24 cellular contexts compared by ENCODE assay signal in genomic region chr15:41713047-41713446, GRCh38. TPM values are rescaled to one million over a fixed set of nuclear protein-coding genes. Genes with fewer than 3 reads are reported as not detected.
A peak's percentile ranks its signal among the peaks of the same experiment; 100 is the strongest.
DNase-seq lines count a peak whose midpoint lies in the region; ATAC-seq and TF ChIP-seq lines count a peak whose summit lies in the region.
"Had no signal": no experiment of that assay in that cellular context is flagged by ENCODE, and none has a peak within 500 bp of the region (broad histone marks: within the 10 kb centered on the region; RNA-seq: fewer than 3 reads in every experiment).

No MANE protein-coding gene starts in this region.

- H3K36me3 ChIP-seq in aorta (ENCODE audit: control insufficient read depth in 1 of 2, insufficient read depth in 2 of 2, low read length in 1 of 2) = peaks cover 5 to 6% of the 10 kb centered on the region in 2 donors

- intact Hi-C loops in aorta (cut with DNase I) = no loop called here

- DNase-seq in astrocyte of the hippocampus (ENCODE audit: low read depth, low spot score) (peak; percentile 50), endothelial cell (ENCODE audit: low spot score) (no peak), iris pigment epithelial cell (ENCODE audit: low read depth) (peak; percentile 39), superior temporal gyrus (ENCODE audit: extremely low spot score) (peak; percentile 61), NCI-H774 (lab: John Stamatoyannopoulos, UW) (no peak), aorta (no peak)
- no peak for DNase-seq in effector memory CD8-positive, alpha-beta T cell
- DNase-seq: activated CD4-positive, alpha-beta T cell treated with anti-CD3 and anti-CD28 coated beads, Interleukin-2, amount 10 ng/mL, durations not matched to agents 7 days and 5 days; activated CD8-positive, alpha-beta memory T cell treated with anti-CD3 and anti-CD28 coated beads, Interleukin-2, amount 50 U/mL, for 4 hours; activated gamma-delta T cell; DMS79 treated with DMSO at 0.1 percent for 48 hours; effector memory CD4-positive, alpha-beta T cell; islet precursor cell; KBM-7; NCI-H1694 treated with DMSO at 0.1 percent for 48 hours; NCI-H82; SHP77 treated with DMSO at 0.1 percent for 48 hours; stimulated activated CD4-positive, alpha-beta T cell treated with anti-CD3 and anti-CD28 coated beads, Interleukin-1b, Interleukin-23, amount 100 ng/mL, for 48 hours; stimulated activated naive B cell treated with anti-CD40 and anti-IgM and Interleukin-4, amounts not matched to agents 10 μg/mL and 1 μg/mL and 100 μg/mL, for 72 hours; T-cell had no signal

- no peak for ATAC-seq in effector memory CD8-positive, alpha-beta T cell (replicated peaks)
- no peak for ATAC-seq in aorta (ENCODE audit: low FRiP score)
- ATAC-seq: stimulated activated naive B cell treated with anti-CD40 and anti-IgM and Interleukin-4, amounts not matched to agents 10 μg/mL and 1 μg/mL and 100 μg/mL, for 72 hours; T-cell had no signal

- no peaks in the 10 kb centered on the region for H3K4me1 ChIP-seq in aorta (ENCODE audit: control insufficient read depth in 1 of 2, insufficient read depth in 2 of 2, low read length in 2 of 2)

- no peaks in the 10 kb centered on the region for H3K27me3 ChIP-seq in aorta (ENCODE audit: control insufficient read depth in 1 of 2, insufficient read depth in 2 of 2, low read length in 1 of 2)
- H3K27me3 ChIP-seq: cardiac muscle cell, hepatocyte, upper lobe of left lung had no signal

- no peak overlapping the region for H3K27ac Mint-ChIP-seq in endothelial cell (ENCODE audit: unreplicated experiment)
- peak overlapping the region in 1 of 2 donors; percentile 2 for H3K27ac Mint-ChIP-seq in effector memory CD8-positive, alpha-beta T cell
- H3K27ac Mint-ChIP-seq: activated CD4-positive, alpha-beta T cell treated with anti-CD3 and anti-CD28 coated beads, Interleukin-2, amount 10 ng/mL, durations not matched to agents 7 days and 5 days; memory B cell; stimulated activated naive B cell treated with anti-CD40 and anti-IgM and Interleukin-4, amounts not matched to agents 10 μg/mL and 1 μg/mL and 100 μg/mL, for 72 hours; T-cell had no signal

- no peak overlapping the region for H3K27ac ChIP-seq in aorta (ENCODE audit: low read depth in 1 of 2, low read length in 2 of 2)
- H3K27ac ChIP-seq: cardiac muscle cell, hepatocyte, upper lobe of left lung had no signal

- peaks cover 8% of the 10 kb centered on the region for H3K36me3 Mint-ChIP-seq in endothelial cell (ENCODE audit: low read depth, unreplicated experiment)
- H3K36me3 Mint-ChIP-seq in effector memory CD8-positive, alpha-beta T cell (ENCODE audit: insufficient read depth) = peaks cover 56% of the 10 kb centered on the region

- H3K4me3 Mint-ChIP-seq in endothelial cell (ENCODE audit: unreplicated experiment) = peak overlapping the region; percentile 60
- H3K4me3 Mint-ChIP-seq in effector memory CD8-positive, alpha-beta T cell = no peak overlapping the region
- H3K4me3 Mint-ChIP-seq: activated CD4-positive, alpha-beta T cell treated with anti-CD3 and anti-CD28 coated beads, Interleukin-2, amount 10 ng/mL, durations not matched to agents 7 days and 5 days; memory B cell; stimulated activated naive B cell treated with anti-CD40 and anti-IgM and Interleukin-4, amounts not matched to agents 10 μg/mL and 1 μg/mL and 100 μg/mL, for 72 hours; T-cell had no signal

- 17 to 18% methylated on average over 6 of the region's 6 CpGs for WGBS in aorta, 2 donors

- TF ChIP-seq CTCF in endothelial cell (IDR thresholded peaks at IDR 0.05; ENCODE audit: unreplicated experiment) = no peak

- no peaks in the 10 kb centered on the region for H3K4me1 Mint-ChIP-seq in endothelial cell (ENCODE audit: unreplicated experiment)
- peaks cover 0 to 8% of the 10 kb centered on the region in 2 donors for H3K4me1 Mint-ChIP-seq in effector memory CD8-positive, alpha-beta T cell (ENCODE audit: low read depth in 2 of 2)
- H3K4me1 Mint-ChIP-seq: activated CD4-positive, alpha-beta T cell treated with anti-CD3 and anti-CD28 coated beads, Interleukin-2, amount 10 ng/mL, durations not matched to agents 7 days and 5 days; stimulated activated naive B cell treated with anti-CD40 and anti-IgM and Interleukin-4, amounts not matched to agents 10 μg/mL and 1 μg/mL and 100 μg/mL, for 72 hours had no signal

- H3K9me3 ChIP-seq in aorta (ENCODE audit: control insufficient read depth, low read length) = no peaks in the 10 kb centered on the region
- H3K9me3 ChIP-seq: upper lobe of left lung had no signal

- H3K27me3 Mint-ChIP-seq in endothelial cell (ENCODE audit: unreplicated experiment) = no peaks in the 10 kb centered on the region
- no peaks in the 10 kb centered on the region for H3K27me3 Mint-ChIP-seq in effector memory CD8-positive, alpha-beta T cell
- H3K27me3 Mint-ChIP-seq: activated CD4-positive, alpha-beta T cell treated with anti-CD3 and anti-CD28 coated beads, Interleukin-2, amount 10 ng/mL, durations not matched to agents 7 days and 5 days; memory B cell; stimulated activated naive B cell treated with anti-CD40 and anti-IgM and Interleukin-4, amounts not matched to agents 10 μg/mL and 1 μg/mL and 100 μg/mL, for 72 hours; T-cell had no signal

- no peak overlapping the region for H3K4me3 ChIP-seq in aorta (ENCODE audit: low read length in 2 of 2)
- H3K4me3 ChIP-seq: cardiac muscle cell, hepatocyte, upper lobe of left lung had no signal

- no peaks in the 10 kb centered on the region for H3K9me3 Mint-ChIP-seq in endothelial cell (ENCODE audit: unreplicated experiment)
- no peaks in the 10 kb centered on the region for H3K9me3 Mint-ChIP-seq in effector memory CD8-positive, alpha-beta T cell
- H3K9me3 Mint-ChIP-seq: activated CD4-positive, alpha-beta T cell treated with anti-CD3 and anti-CD28 coated beads, Interleukin-2, amount 10 ng/mL, durations not matched to agents 7 days and 5 days; memory B cell; stimulated activated naive B cell treated with anti-CD40 and anti-IgM and Interleukin-4, amounts not matched to agents 10 μg/mL and 1 μg/mL and 100 μg/mL, for 72 hours; T-cell had no signal

RNA-seq across cellular contexts. Expression of gene MGA, which starts 52.8 kb away (rescaled TPM):
- total RNA-seq in endothelial cell (ENCODE audit: unreplicated experiment) = 48.0 TPM
- total RNA-seq in aorta = 10 to 100 TPM; 44.1 to 46.6 TPM
- 1 to 10 TPM; 1.9 to 6.0 TPM for polyA plus RNA-seq in aorta

Comparison
In these comparisons a context has a peak if more than half of its experiments do, and no peak if none do; other contexts are left out.
1. DNase-seq: peak in astrocyte of the hippocampus (single experiment), iris pigment epithelial cell (single experiment) and superior temporal gyrus (single experiment); none in endothelial cell (single experiment), effector memory CD8-positive, alpha-beta T cell (0 of 3), NCI-H774 (single experiment) and aorta (0 of 2).